Comparison of ENCODE assay signal across 8 cellular contexts in genomic region chrX:77900688-77901087, GRCh38. TPM values are rescaled to one million over a fixed set of nuclear protein-coding genes. Genes with fewer than 3 reads are reported as not detected.
A peak's percentile ranks its signal among the peaks of the same experiment; 100 is the strongest.
DNase-seq lines count a peak whose midpoint lies in the region; ATAC-seq and TF ChIP-seq lines count a peak whose summit lies in the region.

No MANE protein-coding gene starts in this region.

- H3K4me3 Mint-ChIP-seq in CD8-positive, alpha-beta T cell: peak overlapping the region; percentile 86
- H3K4me3 Mint-ChIP-seq in nephron progenitor cell: peak overlapping the region; percentile 95

- ATAC-seq in CD8-positive, alpha-beta T cell: no peak
- ATAC-seq in HG03378 (IDR thresholded peaks at IDR 0.05; ENCODE audit: unreplicated experiment): no peak
- no peak for ATAC-seq in HG03108 (IDR thresholded peaks at IDR 0.05; ENCODE audit: unreplicated experiment)
- ATAC-seq in HG02588 (IDR thresholded peaks at IDR 0.05; ENCODE audit: unreplicated experiment): no peak

- H3K4me3 ChIP-seq in CD8-positive, alpha-beta T cell (ENCODE audit: low read depth, low read length): peak overlapping the region; percentile 64
- H3K4me3 ChIP-seq in coronary artery: peak overlapping the region; percentile 67

- no peaks in the 10 kb centered on the region for H3K27me3 ChIP-seq in CD8-positive, alpha-beta T cell (ENCODE audit: insufficient read depth, low read length)

- no peak for DNase-seq in CD8-positive, alpha-beta T cell
- DNase-seq in NOMO-1 treated with DMSO at 0.1 percent for 48 hours (lab: John Stamatoyannopoulos, UW; ENCODE audit: unreplicated experiment): peak; percentile 16
- DNase-seq in coronary artery (ENCODE audit: low spot score): no peak
- no peak for DNase-seq in nephron progenitor cell
- no peak for DNase-seq in NCI-H2107 (lab: John Stamatoyannopoulos, UW)

- CTCF ChIA-PET in CD8-positive, alpha-beta T cell (lab: Charles Lee): interaction anchor here (0.9 to 2.6 kb wide), 4 partner anchors 9 to 124 kb away, joined by 3 to 17 read pairs (median 10); partner anchors contain the start of gene ATP7A

- no peak for TF ChIP-seq CTCF in CD8-positive, alpha-beta T cell (IDR thresholded peaks at IDR 0.05)
- TF ChIP-seq CTCF in coronary artery (IDR thresholded peaks at IDR 0.05) (no peak), nephron progenitor cell (IDR thresholded peaks at IDR 0.05) (no peak)

- peaks cover 24% of the 10 kb centered on the region for H3K4me1 Mint-ChIP-seq in CD8-positive, alpha-beta T cell (ENCODE audit: low read depth)
- H3K4me1 Mint-ChIP-seq in nephron progenitor cell: peaks cover 5% of the 10 kb centered on the region

- intact Hi-C loops in CD8-positive, alpha-beta T cell (cut with DNase I, micrococcal nuclease): loop anchor here in 1 of 2 experiments (1.0 kb wide), 1 partner anchor 10 kb away; the partner anchor contains the start of gene ATP7A

- no peaks in the 10 kb centered on the region for H3K9me3 ChIP-seq in CD8-positive, alpha-beta T cell (ENCODE audit: low read length)

- H3K27ac ChIP-seq in CD8-positive, alpha-beta T cell (ENCODE audit: low read depth, low read length): peak overlapping the region; percentile 88
- no peak overlapping the region for H3K27ac ChIP-seq in coronary artery

- no peaks in the 10 kb centered on the region for H3K9me3 Mint-ChIP-seq in CD8-positive, alpha-beta T cell
- H3K9me3 Mint-ChIP-seq in nephron progenitor cell: peaks cover 57% of the 10 kb centered on the region

- H3K27ac Mint-ChIP-seq in CD8-positive, alpha-beta T cell: peak overlapping the region; percentile 73
- H3K27ac Mint-ChIP-seq in nephron progenitor cell: no peak overlapping the region

- H3K27me3 Mint-ChIP-seq in CD8-positive, alpha-beta T cell (ENCODE audit: low read depth): no peaks in the 10 kb centered on the region
- H3K27me3 Mint-ChIP-seq in nephron progenitor cell (ENCODE audit: low read depth, poor library complexity): peaks cover 2% of the 10 kb centered on the region

- peaks cover 24% of the 10 kb centered on the region for H3K4me1 ChIP-seq in CD8-positive, alpha-beta T cell (ENCODE audit: insufficient read depth, low read length)

- POLR2A ChIA-PET in CD8-positive, alpha-beta T cell (lab: Charles Lee): interaction anchor here (0.6 to 2.8 kb wide), 4 partner anchors 9 to 334 kb away, joined by 3 to 25 read pairs (median 7); partner anchors contain the start of genes ATP7A and PGK1

- peaks cover 4% of the 10 kb centered on the region for H3K36me3 ChIP-seq in CD8-positive, alpha-beta T cell (ENCODE audit: insufficient read depth, low read length)

- peaks cover 31% of the 10 kb centered on the region for H3K36me3 Mint-ChIP-seq in CD8-positive, alpha-beta T cell
- H3K36me3 Mint-ChIP-seq in nephron progenitor cell (ENCODE audit: low read depth): peaks cover 39% of the 10 kb centered on the region

RNA-seq across cellular contexts. Expression of gene COX7B, which starts 1.4 kb away (rescaled TPM):
- total RNA-seq in CD8-positive, alpha-beta T cell: 100 to 1,000 TPM; 127 to 134 TPM

RNA-seq across cellular contexts. Expression of gene MAGT1, which starts 5.5 kb away (rescaled TPM):
- total RNA-seq in CD8-positive, alpha-beta T cell: 10 to 100 TPM; 33.0 to 35.1 TPM

RNA-seq across cellular contexts. Expression of gene ATP7A, which starts 9.8 kb away (rescaled TPM):
- total RNA-seq in CD8-positive, alpha-beta T cell: 10 to 100 TPM; 14.3 to 15.3 TPM
